16 cellular contexts compared by ENCODE assay signal in genomic region chr2:206062724-206063123, GRCh38.
"Had no signal": no experiment of that assay in that cellular context is flagged by ENCODE, and none has a peak within 500 bp of the region (broad histone marks: within the 10 kb centered on the region; RNA-seq: fewer than 3 reads in every experiment).

No MANE protein-coding gene starts in this region.

- H3K4me1 ChIP-seq: prostate gland, sigmoid colon, suprapubic skin had no signal

- DNase-seq: activated CD4-positive, alpha-beta memory T cell treated with anti-CD3 and anti-CD28 coated beads, Interleukin-2, amount 10 ng/mL, durations not matched to agents 7 days and 5 days; activated CD8-positive, alpha-beta memory T cell treated with anti-CD3 and anti-CD28 coated beads, Interleukin-2, amount 50 U/mL, for 48 hours; activated naive CD4-positive, alpha-beta T cell treated with anti-CD3 and anti-CD28 coated beads for 36 hours; effector memory CD4-positive, alpha-beta T cell; left colon; mucosa of descending colon; natural killer cell; sigmoid colon; stimulated activated naive CD4-positive, alpha-beta T cell had no signal

- H3K36me3 ChIP-seq: prostate gland had no signal

- H3K9me3 ChIP-seq: mucosa of descending colon, prostate gland, sigmoid colon, suprapubic skin had no signal

- H3K27me3 Mint-ChIP-seq: activated CD4-positive, alpha-beta memory T cell treated with anti-CD3 and anti-CD28 coated beads, Interleukin-2, amount 10 ng/mL, durations not matched to agents 7 days and 5 days; activated T-helper 17 cell treated with anti-CD3 and anti-CD28 coated beads, Interleukin-2, amount 50 U/mL, for 72 hours; brain; type B pancreatic cell had no signal

- H3K27ac Mint-ChIP-seq: activated CD4-positive, alpha-beta memory T cell treated with anti-CD3 and anti-CD28 coated beads, Interleukin-2, amount 10 ng/mL, durations not matched to agents 7 days and 5 days; activated naive CD4-positive, alpha-beta T cell treated with anti-CD3 and anti-CD28 coated beads for 36 hours; activated T-helper 17 cell treated with anti-CD3 and anti-CD28 coated beads, Interleukin-2, amount 50 U/mL, for 72 hours; T-helper 2 cell treated with Interferon-gamma antibody and Interleukin-4, amounts not matched to agents 5 μg/mL and 100 μg/mL, for 36 hours; type B pancreatic cell had no signal

- H3K4me1 Mint-ChIP-seq: brain had no signal

- H3K27ac ChIP-seq: prostate gland, sigmoid colon, suprapubic skin had no signal

- H3K9me3 Mint-ChIP-seq: activated CD4-positive, alpha-beta memory T cell treated with anti-CD3 and anti-CD28 coated beads, Interleukin-2, amount 10 ng/mL, durations not matched to agents 7 days and 5 days; activated naive CD4-positive, alpha-beta T cell treated with anti-CD3 and anti-CD28 coated beads for 36 hours; activated T-helper 17 cell treated with anti-CD3 and anti-CD28 coated beads, Interleukin-2, amount 50 U/mL, for 72 hours; natural killer cell; T-helper 2 cell treated with Interferon-gamma antibody and Interleukin-4, amounts not matched to agents 5 μg/mL and 100 μg/mL, for 36 hours; type B pancreatic cell had no signal

- H3K4me3 ChIP-seq: lung, mucosa of descending colon, prostate gland, sigmoid colon, suprapubic skin had no signal

- H3K4me3 Mint-ChIP-seq: activated CD4-positive, alpha-beta memory T cell treated with anti-CD3 and anti-CD28 coated beads, Interleukin-2, amount 10 ng/mL, durations not matched to agents 7 days and 5 days; activated naive CD4-positive, alpha-beta T cell treated with anti-CD3 and anti-CD28 coated beads for 36 hours; activated T-helper 17 cell treated with anti-CD3 and anti-CD28 coated beads, Interleukin-2, amount 50 U/mL, for 72 hours; brain; natural killer cell; T-helper 2 cell treated with Interferon-gamma antibody and Interleukin-4, amounts not matched to agents 5 μg/mL and 100 μg/mL, for 36 hours; type B pancreatic cell had no signal

- H3K27me3 ChIP-seq: sigmoid colon, suprapubic skin had no signal

- ATAC-seq: activated T-helper 17 cell treated with anti-CD3 and anti-CD28 coated beads, Interleukin-2, amount 50 U/mL, for 72 hours; left colon; mucosa of descending colon; natural killer cell had no signal

- H3K36me3 Mint-ChIP-seq: natural killer cell had no signal
